Comparison of ENCODE assay signal across 8 cellular contexts in genomic region chr5:102152906-102153787, GRCh38.
DNase-seq lines count a peak whose midpoint lies in the region; ATAC-seq, FAIRE-seq and TF ChIP-seq lines count a peak whose summit lies in the region.

No MANE protein-coding gene starts in this region.

- H4K20me1 ChIP-seq in HCT116 (ENCODE audit: insufficient read depth) (no peaks in the 10 kb centered on the region), MM.1S (ENCODE audit: insufficient read depth, low read length) (no peaks in the 10 kb centered on the region), SU-DHL-6 (ENCODE audit: low read depth, low read length) (no peaks in the 10 kb centered on the region), keratinocyte (ENCODE audit: control insufficient read depth, extremely low read depth, insufficient read depth, low read length) (no peaks in the 10 kb centered on the region)

- H3K4me1 ChIP-seq in HCT116 (ENCODE audit: control insufficient read depth in 1 of 2, insufficient read depth in 2 of 2, low read length in 2 of 2) = no peaks in the 10 kb centered on the region
- H3K4me1 ChIP-seq in MM.1S (ENCODE audit: low read length) = no peaks in the 10 kb centered on the region
- no peaks in the 10 kb centered on the region for H3K4me1 ChIP-seq in keratinocyte (ENCODE audit: control insufficient read depth, extremely low read depth, insufficient read depth, low read length)

- H3F3A ChIP-seq in MM.1S (ENCODE audit: insufficient read depth, low read length) (no peaks in the 10 kb centered on the region), SU-DHL-6 (ENCODE audit: insufficient read depth) (no peaks in the 10 kb centered on the region)

- DNase-seq in A172 (ENCODE audit: low spot score) = peak; percentile 56
- DNase-seq in GM10266 (ENCODE audit: extremely low spot score) = peak; percentile 50
- DNase-seq in HCT116 (ENCODE audit: low read depth, low spot score) = peak; percentile 35
- peak; percentile 28 for DNase-seq in MM.1S
- no peak for DNase-seq in keratinocyte (ENCODE audit: low read depth, low spot score)

- H3K27me3 ChIP-seq in HCT116 (ENCODE audit: insufficient read depth, low read length) (no peaks in the 10 kb centered on the region), MM.1S (replicated peaks; ENCODE audit: insufficient read depth, low read length) (no peaks in the 10 kb centered on the region), SU-DHL-6 (ENCODE audit: low read length) (no peaks in the 10 kb centered on the region), keratinocyte (ENCODE audit: control insufficient read depth, extremely low read depth, insufficient read depth, low read length) (no peaks in the 10 kb centered on the region)

- ATAC-seq in HCT116 (peak; percentile 97), GM19324 (IDR thresholded peaks at IDR 0.05; ENCODE audit: low FRiP score, unreplicated experiment) (no peak)
- no peak for ATAC-seq in activated CD4-positive, CD25-positive, alpha-beta regulatory T cell treated with anti-CD3 and anti-CD28 coated beads, Interleukin-2, amount 50 U/mL, for 24 hours

- no TSS peak for BruUV-seq in HCT116 (replicated peaks; lab: Mats Ljungman, UMichigan)

- TF ChIP-seq CTCF in GM10266 (IDR thresholded peaks at IDR 0.05; ENCODE audit: control insufficient read depth, insufficient read depth, low read depth, missing control alignments) (peak; percentile 55), HCT116 (IDR thresholded peaks at IDR 0.05 in 2 of 3, conservative IDR thresholded peaks at IDR 0.05 in 1 of 3; ENCODE audit: borderline replicate concordance in 1 of 3, insufficient read depth in 1 of 3, low read depth in 2 of 3, low read length in 2 of 3) (peak; percentile 35 to 72 (median 50); a peak in 5 of 6 replicates), MM.1S (IDR thresholded peaks at IDR 0.05; ENCODE audit: low read length) (peak; percentile 59), SU-DHL-6 (IDR thresholded peaks at IDR 0.05; ENCODE audit: insufficient read depth, low read length, poor library complexity, severe bottlenecking) (peak; percentile 47), keratinocyte (optimal IDR thresholded peaks at IDR 0.05 in 1 of 3, IDR thresholded peaks at IDR 0.05 in 1 of 3, conservative IDR thresholded peaks at IDR 0.05 in 1 of 3; ENCODE audit: extremely low read depth in 1 of 3, insufficient read depth in 2 of 3, low read length in 3 of 3) (peak in 2 of 3 experiments; percentile 19 to 27)

- H3K79me2 ChIP-seq in HCT116 (ENCODE audit: insufficient read depth, low read length) (no peaks in the 10 kb centered on the region), MM.1S (ENCODE audit: low read length) (no peaks in the 10 kb centered on the region), SU-DHL-6 (ENCODE audit: insufficient read depth, low read length) (no peaks in the 10 kb centered on the region), keratinocyte (ENCODE audit: control insufficient read depth, insufficient read depth, low read length) (no peaks in the 10 kb centered on the region)

- no peak for FAIRE-seq in keratinocyte (lab: Jason Lieb, UNC)

- H2AFZ ChIP-seq in HCT116 (ENCODE audit: low read depth, low read length, poor library complexity, severe bottlenecking) (peak overlapping the region; percentile 72), MM.1S (ENCODE audit: low read length) (no peak overlapping the region), SU-DHL-6 (ENCODE audit: low read depth, low read length, severe bottlenecking) (peak overlapping the region; percentile 9), keratinocyte (ENCODE audit: control insufficient read depth, low read length) (no peak overlapping the region)

- H3K9ac ChIP-seq in HCT116 (ENCODE audit: low read length) (no peak overlapping the region), MM.1S (ENCODE audit: low read length) (no peak overlapping the region), SU-DHL-6 (ENCODE audit: low read length) (no peak overlapping the region), keratinocyte (ENCODE audit: control insufficient read depth, extremely low read depth, insufficient read depth, low read length) (no peak overlapping the region)

- POLR2A ChIA-PET in HCT116 (lab: Charles Lee) = no interaction called here

- no peaks in the 10 kb centered on the region for H3K9me2 ChIP-seq in HCT116 (ENCODE audit: insufficient read depth)
- no peaks in the 10 kb centered on the region for H3K9me2 ChIP-seq in MM.1S (replicated peaks; ENCODE audit: insufficient read depth, low read length)
- no peaks in the 10 kb centered on the region for H3K9me2 ChIP-seq in SU-DHL-6 (replicated peaks; ENCODE audit: insufficient read depth, low read length)

- intact Hi-C loops in HCT116 (cut with micrococcal nuclease) = loop anchor here (1.0 kb wide), 1 partner anchor 211 kb away; no protein-coding TSS in a partner anchor

- RAD21 ChIA-PET in HCT116 (lab: Charles Lee; ENCODE audit: low non-redundant PET in 1 of 2, low total read pairs in 2 of 2, uncharacterized antibody in 2 of 2, unreplicated experiment in 2 of 2) = no interaction called here

- H3K9me3 ChIP-seq in HCT116 (ENCODE audit: control insufficient read depth in 1 of 2, insufficient read depth in 1 of 2, low read depth in 1 of 2, low read length in 2 of 2) (no peaks in the 10 kb centered on the region), MM.1S (replicated peaks; ENCODE audit: insufficient read depth, low read length) (no peaks in the 10 kb centered on the region), SU-DHL-6 (ENCODE audit: insufficient read depth, low read length) (no peaks in the 10 kb centered on the region), keratinocyte (ENCODE audit: control insufficient read depth, low read depth, low read length) (no peaks in the 10 kb centered on the region)

- H3K4me2 ChIP-seq in HCT116 (ENCODE audit: low read length) (no peak overlapping the region), MM.1S (ENCODE audit: low read depth, low read length) (no peak overlapping the region), SU-DHL-6 (ENCODE audit: low read depth, low read length, poor library complexity, severe bottlenecking) (no peak overlapping the region), keratinocyte (ENCODE audit: control insufficient read depth, extremely low read depth, insufficient read depth, low read depth, low read length) (no peak overlapping the region)

- no peak for TF ChIP-seq POLR2A in HCT116 (IDR thresholded peaks at IDR 0.05; ENCODE audit: borderline replicate concordance, extremely low read depth, insufficient read depth, insufficient read length)

- dilution Hi-C loops in keratinocyte (cut with MboI; ENCODE audit: extremely low pct_ligation_motif_present, low sequenced_read_pairs) = no loop called here

- H3K36me3 ChIP-seq in HCT116 (ENCODE audit: control insufficient read depth in 1 of 2, insufficient read depth in 2 of 2, low read length in 2 of 2) = no peaks in the 10 kb centered on the region
- H3K36me3 ChIP-seq in MM.1S (replicated peaks; ENCODE audit: insufficient read depth, low read length) = no peaks in the 10 kb centered on the region
- no peaks in the 10 kb centered on the region for H3K36me3 ChIP-seq in SU-DHL-6 (ENCODE audit: low read length)
- no peaks in the 10 kb centered on the region for H3K36me3 ChIP-seq in keratinocyte (ENCODE audit: control insufficient read depth in 2 of 2, extremely low read depth in 1 of 2, insufficient read depth in 2 of 2, low read length in 2 of 2)

- H3K27ac ChIP-seq in HCT116 (ENCODE audit: low read depth, low read length) (no peak overlapping the region), MM.1S (ENCODE audit: low read length) (no peak overlapping the region), SU-DHL-6 (ENCODE audit: low read depth, low read length) (no peak overlapping the region), keratinocyte (ENCODE audit: control insufficient read depth, insufficient read depth, low read length) (no peak overlapping the region)

- no peaks in the 10 kb centered on the region for H3K9me1 ChIP-seq in keratinocyte (ENCODE audit: control insufficient read depth, extremely low read depth, insufficient read depth, low read length)

- peak; percentile 72 for TF ChIP-seq RAD21 in HCT116 (IDR thresholded peaks at IDR 0.05; ENCODE audit: low read depth)

- no peak overlapping the region for H3K4me3 ChIP-seq in HCT116 (replicated peaks in 1 of 2; ENCODE audit: low read depth in 1 of 2, low read length in 2 of 2)
- no peak overlapping the region for H3K4me3 ChIP-seq in MM.1S (ENCODE audit: low read length)
- no peak overlapping the region for H3K4me3 ChIP-seq in SU-DHL-6 (ENCODE audit: insufficient read depth, low read length, poor library complexity, severe bottlenecking)
- no peak overlapping the region for H3K4me3 ChIP-seq in keratinocyte (ENCODE audit: control insufficient read depth in 2 of 3, extremely low read depth in 1 of 3, insufficient read depth in 2 of 3, low read depth in 1 of 3, low read length in 3 of 3)

- CTCF ChIA-PET in HCT116 (lab: Charles Lee) = interaction anchor here (0.7 to 1.4 kb wide), 2 partner anchors 210 to 211 kb away, joined by 3 read pairs; no protein-coding TSS in a partner anchor

TF ChIP-seq in HCT116, 20 proteins besides CTCF, POLR2A, EP300 and RAD21:
- TF ChIP-seq ELF1 (IDR thresholded peaks at IDR 0.05; ENCODE audit: borderline replicate concordance, low read depth) = no peak

Comparison
In these comparisons a context has a peak if more than half of its experiments do, and no peak if none do; other contexts are left out.
1. H2AFZ ChIP-seq: peak in HCT116 (single experiment) and SU-DHL-6 (single experiment); none in MM.1S (single experiment) and keratinocyte (single experiment).
2. Peak in every context shown above with its lines, with median percentiles within 50 percentile points of each other: CTCF ChIP-seq.